1 cellular context compared by ENCODE assay signal in genomic region chr10:60349426-60349825, GRCh38.
TF ChIP-seq lines count a peak whose summit lies in the region.

No MANE protein-coding gene starts in this region.

TF ChIP-seq in HepG2, 621 proteins besides CTCF, POLR2A, EP300 and RAD21 (continued from another document):
- TF ChIP-seq IRX3 (CRISPR knock-in tag; IDR thresholded peaks at IDR 0.05; ENCODE audit: borderline replicate concordance, low read depth) (no peak), HDAC2 (CRISPR knock-in tag; IDR thresholded peaks at IDR 0.05) (no peak), ZNF446 (CRISPR knock-in tag; IDR thresholded peaks at IDR 0.05) (no peak), SNRNP70 (IDR thresholded peaks at IDR 0.05; ENCODE audit: low read depth, low read length) (no peak), ZNF605 (CRISPR knock-in tag; IDR thresholded peaks at IDR 0.05) (no peak), SSRP1 (CRISPR knock-in tag; IDR thresholded peaks at IDR 0.05) (no peak)
TF ChIP-seq in HepG2: peak in this region for 0.
